ENCODE assay signal across 8 cellular contexts in genomic region chr11:112087212-112087611, GRCh38. TPM values are rescaled to one million over a fixed set of nuclear protein-coding genes. Genes with fewer than 3 reads are reported as not detected.
DNase-seq lines count a peak whose midpoint lies in the region; ATAC-seq and TF ChIP-seq lines count a peak whose summit lies in the region.

No MANE protein-coding gene starts in this region.

- no peak for TF ChIP-seq CTCF in fibroblast of lung (conservative IDR thresholded peaks at IDR 0.05 in 1 of 2, IDR thresholded peaks at IDR 0.05 in 1 of 2; ENCODE audit: low read depth in 1 of 2, low read length in 2 of 2)

- no peak overlapping the region for H2BK120ac ChIP-seq in trophoblast cell (ENCODE audit: insufficient read depth, low read length, poor library complexity)

- peak overlapping the region; percentile 30 for H2BK5ac ChIP-seq in trophoblast cell (ENCODE audit: low read depth, low read length, poor library complexity)

- H3K9ac ChIP-seq in fibroblast of lung (ENCODE audit: insufficient read depth, low read length) (peak overlapping the region; percentile 73), trophoblast cell (ENCODE audit: low read length) (peak overlapping the region; percentile 95)

- peak overlapping the region; percentile 46 for H3K14ac ChIP-seq in trophoblast cell (ENCODE audit: low read length)

- H3K79me1 ChIP-seq in trophoblast cell (ENCODE audit: low read length), result peaks cover 6% of the 10 kb centered on the region

- H4K91ac ChIP-seq in trophoblast cell (ENCODE audit: low read depth, low read length), result peak overlapping the region; percentile 74

- peaks cover 37% of the 10 kb centered on the region for H3K36me3 ChIP-seq in SJCRH30
- peaks cover 6% of the 10 kb centered on the region for H3K36me3 ChIP-seq in fibroblast of lung (ENCODE audit: control insufficient read depth, insufficient read depth, low read length)
- peaks cover 3 to 28% of the 10 kb centered on the region in 2 experiments for H3K36me3 ChIP-seq in trophoblast cell (ENCODE audit: control insufficient read depth in 1 of 2, insufficient read depth in 2 of 2, low read length in 2 of 2)

- peak overlapping the region; percentile 90 for H4K8ac ChIP-seq in trophoblast cell (ENCODE audit: low read depth, low read length)

- H3K4ac ChIP-seq in trophoblast cell (ENCODE audit: low read depth, low read length), result peak overlapping the region; percentile 93

- peaks cover 35% of the 10 kb centered on the region for H3K79me2 ChIP-seq in fibroblast of lung (ENCODE audit: control insufficient read depth, insufficient read depth, low read length)
- peaks cover 12% of the 10 kb centered on the region for H3K79me2 ChIP-seq in trophoblast cell (ENCODE audit: control insufficient read depth, insufficient read depth, low read length, poor library complexity)

- H3K18ac ChIP-seq in trophoblast cell (ENCODE audit: low read length), result peak overlapping the region; percentile 20

- DNase-seq in SJCRH30, result no peak
- no peak for DNase-seq in fibroblast of lung (ENCODE audit: low read depth in 2 of 2)
- DNase-seq in trophoblast cell, result peak in 1 of 2 donors; percentile 7
- no peak for DNase-seq in NCI-H2171 (lab: John Stamatoyannopoulos, UW)
- DNase-seq in RPMI8226, result no peak
- no peak for DNase-seq in GM19238 (ENCODE audit: insufficient read length, low spot score)
- no peak for DNase-seq in NCI-H1694 (lab: John Stamatoyannopoulos, UW)

- peak overlapping the region; percentile 72 for H4K12ac ChIP-seq in trophoblast cell (ENCODE audit: low read depth, low read length)

- peak; percentile 2 for ATAC-seq in GM19452 (IDR thresholded peaks at IDR 0.05; ENCODE audit: unreplicated experiment)

- no CpG with 5 or more reads among the region's 10 CpGs for WGBS in trophoblast cell (ENCODE audit: extremely low coverage, insufficient coverage, insufficient read length)

- H3K27ac ChIP-seq in SJCRH30, result peak overlapping the region; percentile 75
- H3K27ac ChIP-seq in fibroblast of lung (ENCODE audit: insufficient read depth, low read length), result peak overlapping the region; percentile 87
- H3K27ac ChIP-seq in trophoblast cell (ENCODE audit: low read depth, low read length), result no peak overlapping the region

- H2BK12ac ChIP-seq in trophoblast cell (ENCODE audit: low read length), result no peak overlapping the region

- H3K9me3 ChIP-seq in SJCRH30 (replicated peaks) (no peaks in the 10 kb centered on the region), fibroblast of lung (ENCODE audit: control insufficient read depth, insufficient read depth, low read depth, low read length) (no peaks in the 10 kb centered on the region), trophoblast cell (ENCODE audit: insufficient read depth, low read depth, low read length) (no peaks in the 10 kb centered on the region)

- no peaks in the 10 kb centered on the region for H4K20me1 ChIP-seq in fibroblast of lung (ENCODE audit: control insufficient read depth, extremely low read depth, insufficient read depth, low read length)

- H3K4me1 ChIP-seq in SJCRH30 (peaks cover 7% of the 10 kb centered on the region; the same call in 1 of the 2 replicates), fibroblast of lung (ENCODE audit: control insufficient read depth, extremely low read depth, insufficient read depth, low read length) (no peaks in the 10 kb centered on the region), trophoblast cell (ENCODE audit: control insufficient read depth in 1 of 2, insufficient read depth in 2 of 2, low read length in 2 of 2) (peaks cover 0 to 7% of the 10 kb centered on the region in 2 experiments)

- peak overlapping the region; percentile 71 for H2AFZ ChIP-seq in fibroblast of lung (ENCODE audit: low read length)
- peak overlapping the region; percentile 51 for H2AFZ ChIP-seq in trophoblast cell (ENCODE audit: insufficient read depth, low read length, poor library complexity)

- peak overlapping the region; percentile 67 for H2AK5ac ChIP-seq in trophoblast cell (ENCODE audit: low read length)

- no peak overlapping the region for H3K23ac ChIP-seq in trophoblast cell (ENCODE audit: low read length)

- peak overlapping the region; percentile 94 for H3K4me3 ChIP-seq in SJCRH30
- H3K4me3 ChIP-seq in fibroblast of lung (replicated peaks in 1 of 4; ENCODE audit: control extremely low read depth in 1 of 4, insufficient read depth in 1 of 4, low read depth in 3 of 4, low read length in 4 of 4), result peak overlapping the region; percentile 84 to 100 (median 95)
- H3K4me3 ChIP-seq in trophoblast cell (ENCODE audit: low read depth, low read length), result peak overlapping the region; percentile 92

- H3K4me2 ChIP-seq in fibroblast of lung (ENCODE audit: extremely low read depth, insufficient read depth, low read length) (peak overlapping the region; percentile 92), trophoblast cell (ENCODE audit: low read length) (peak overlapping the region; percentile 96)

- H3K27me3 ChIP-seq in SJCRH30 (no peaks in the 10 kb centered on the region), fibroblast of lung (ENCODE audit: control insufficient read depth, insufficient read depth, low read length) (no peaks in the 10 kb centered on the region), trophoblast cell (ENCODE audit: insufficient read depth, low read length) (no peaks in the 10 kb centered on the region)

RNA-seq across cellular contexts. Expression of gene SDHD, which starts 0.5 kb away (rescaled TPM):
- total RNA-seq in SJCRH30 (2014; rRNA removed; shearing (Covaris generic)), result 90.3 and 98.1 TPM in 2 replicates
- 186 and 203 TPM in 2 replicates for total RNA-seq in fibroblast of lung
- polyA plus RNA-seq in fibroblast of lung, result 148 and 176 TPM in 2 replicates
- 123 and 128 TPM in 2 replicates for polyA plus RNA-seq in fibroblast of lung (2012)
- polyA minus RNA-seq in fibroblast of lung (ENCODE audit: low replicate concordance), result 317 and 441 TPM in 2 replicates
- 41.2 and 42.4 TPM in 2 replicates for polyA plus RNA-seq in trophoblast cell (2013)

RNA-seq across cellular contexts. Expression of gene TIMM8B, which starts 0.7 kb away (rescaled TPM):
- 48.2 and 64.5 TPM in 2 replicates for total RNA-seq in SJCRH30 (2014; rRNA removed; shearing (Covaris generic))
- total RNA-seq in fibroblast of lung, result 46.7 and 55.3 TPM in 2 replicates
- 61.7 and 75.3 TPM in 2 replicates for polyA plus RNA-seq in fibroblast of lung
- 85.1 and 94.3 TPM in 2 replicates for polyA plus RNA-seq in fibroblast of lung (2012)
- polyA minus RNA-seq in fibroblast of lung (ENCODE audit: low replicate concordance), result 50.7 and 51.4 TPM in 2 replicates
- polyA plus RNA-seq in trophoblast cell (2013), result 89.0 and 90.0 TPM in 2 replicates

RNA-seq across cellular contexts. Expression of gene NKAPD1, which starts 13.1 kb away (rescaled TPM):
- 19.5 and 22.9 TPM in 2 replicates for total RNA-seq in SJCRH30 (2014; rRNA removed; shearing (Covaris generic))
- total RNA-seq in fibroblast of lung, result 25.8 and 26.2 TPM in 2 replicates
- polyA plus RNA-seq in fibroblast of lung, result 24.1 and 27.5 TPM in 2 replicates
- polyA plus RNA-seq in fibroblast of lung (2012), result 15.5 and 20.0 TPM in 2 replicates
- 1.8 and 3.0 TPM in 2 replicates for polyA minus RNA-seq in fibroblast of lung (ENCODE audit: low replicate concordance)
- 33.5 and 33.7 TPM in 2 replicates for polyA plus RNA-seq in trophoblast cell (2013)

RNA-seq across cellular contexts. Expression of gene PIH1D2, which starts 13.4 kb away (rescaled TPM):
- total RNA-seq in SJCRH30 (2014; rRNA removed; shearing (Covaris generic)), result 0.99 and 1.4 TPM in 2 replicates
- 1.5 TPM in 2 replicates for total RNA-seq in fibroblast of lung
- 1.7 and 1.9 TPM in 2 replicates for polyA plus RNA-seq in fibroblast of lung
- 1.3 and 1.7 TPM in 2 replicates for polyA plus RNA-seq in fibroblast of lung (2012)
- polyA minus RNA-seq in fibroblast of lung (ENCODE audit: low replicate concordance), result not detected in 2 replicates
- 0.82 and 0.83 TPM in 2 replicates for polyA plus RNA-seq in trophoblast cell (2013)
